Comparison of ENCODE assay signal across 8 cellular contexts in the genomic region with DNA sequence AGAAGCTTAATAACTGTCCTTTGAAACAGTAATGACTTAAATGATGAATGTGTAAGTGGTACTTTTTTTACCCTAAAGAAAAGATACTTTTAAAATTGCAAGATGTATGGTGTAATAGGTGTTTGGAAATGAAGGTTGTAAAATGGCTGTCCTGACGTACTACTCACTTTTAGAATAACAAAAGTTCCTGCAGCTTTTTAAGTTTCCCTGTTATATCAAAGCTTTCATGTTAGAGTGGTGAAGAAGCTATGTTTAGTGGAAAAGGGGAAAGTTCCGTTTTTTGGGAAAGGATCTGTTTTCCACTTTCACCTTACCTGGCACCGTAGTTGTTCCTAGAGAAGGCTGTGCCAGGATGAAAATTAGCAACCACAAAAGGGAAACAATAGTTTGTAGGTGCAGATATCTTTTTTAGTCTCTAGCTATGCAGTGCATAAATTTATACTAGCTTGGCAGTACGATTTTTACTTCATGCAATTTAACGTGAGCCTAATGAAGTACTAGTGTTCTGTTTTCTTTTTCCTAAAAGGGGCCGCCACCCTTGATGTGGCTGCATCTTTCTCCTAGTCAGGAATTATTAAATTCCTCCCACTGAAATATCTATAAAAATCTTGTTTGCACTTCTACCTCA. TPM values are rescaled to one million over a fixed set of nuclear protein-coding genes. Genes with fewer than 3 reads are reported as not detected.
A peak's percentile ranks its signal among the peaks of the same experiment; 100 is the strongest.
DNase-seq lines count a peak whose midpoint lies in the region; ATAC-seq and TF ChIP-seq lines count a peak whose summit lies in the region.

No MANE protein-coding gene starts in this region.

- 10 to 14% methylated on average over 6 of the region's 6 CpGs for WGBS in esophagus squamous epithelium, 2 donors

- peaks cover 8 to 55% (median 16%) of the 10 kb centered on the region in 3 donors for H3K4me1 ChIP-seq in esophagus squamous epithelium

- TF ChIP-seq CTCF in GM12865 (IDR thresholded peaks at IDR 0.05; ENCODE audit: insufficient read depth, low read depth, low read length, missing control alignments) = no peak
- TF ChIP-seq CTCF in RWPE1 (conservative IDR thresholded peaks at IDR 0.05; ENCODE audit: low read depth) = no peak
- TF ChIP-seq CTCF in esophagus squamous epithelium (IDR thresholded peaks at IDR 0.05) = no peak
- no peak for TF ChIP-seq CTCF in omental fat pad (IDR thresholded peaks at IDR 0.05)

- intact Hi-C loops in esophagus squamous epithelium (cut with DNase I) = no loop called here

- no peak for TF ChIP-seq POLR2A in esophagus squamous epithelium (IDR thresholded peaks at IDR 0.05)

- H3K27me3 ChIP-seq in esophagus squamous epithelium = no peaks in the 10 kb centered on the region

- ATAC-seq in omental fat pad (ENCODE audit: low FRiP score) = no peak

- H3K27ac ChIP-seq in RWPE1 (no peak overlapping the region), esophagus squamous epithelium (peak overlapping the region; percentile 97 to 99 (median 98))

- DNase-seq in GM12865 (ENCODE audit: low read depth) = no peak
- DNase-seq in RWPE1 (ENCODE audit: low spot score) = peak; percentile 21
- DNase-seq in esophagus squamous epithelium (lab: John Stamatoyannopoulos, UW) = no peak
- DNase-seq in putamen (ENCODE audit: low spot score) = peak; percentile 12
- DNase-seq in RPMI8226 = no peak
- no peak for DNase-seq in iPS-NIHi7 (ENCODE audit: extremely low spot score)
- no peak for DNase-seq in omental fat pad (ENCODE audit: low spot score)
- no peak for DNase-seq in SW480 (ENCODE audit: low spot score)

- no peaks in the 10 kb centered on the region for H3K9me3 ChIP-seq in esophagus squamous epithelium

- no peaks in the 10 kb centered on the region for H3K36me3 ChIP-seq in esophagus squamous epithelium

- CTCF ChIA-PET in RWPE1 (lab: Yijun Ruan, JAX) = interaction anchor here (0.5 to 2.1 kb wide), 8 partner anchors 19 to 498 kb away, joined by 3 to 8 read pairs (median 4); partner anchors contain the start of genes MRPS27 and PTCD2

- POLR2A ChIA-PET in RWPE1 (lab: Yijun Ruan, JAX; ENCODE audit: low non-redundant PET) = interaction anchor here (1.4 kb wide), 1 partner anchor 31 kb away, joined by 4 read pairs; no protein-coding TSS in a partner anchor

- peak overlapping the region; percentile 84 for H3K4me3 ChIP-seq in GM12865 (ENCODE audit: low read depth, low read length)
- peak overlapping the region; percentile 70 to 97 (median 80) for H3K4me3 ChIP-seq in esophagus squamous epithelium

RNA-seq across cellular contexts. Expression of gene TNPO1, which starts 1.3 kb away (rescaled TPM):
- total RNA-seq in esophagus squamous epithelium = 10 to 100 TPM; 49.1 to 90.6 (median 78.0) TPM
- 100 to 1,000 TPM in 2 of 4 donors, 10 to 100 TPM in 2; 74.6 to 123 (median 99.6) TPM for total RNA-seq in omental fat pad

Comparison
In these comparisons a context has a peak if more than half of its experiments do, and no peak if none do; other contexts are left out.
1. DNase-seq: peak in RWPE1 (single experiment) and putamen (single experiment); none in GM12865 (single experiment), esophagus squamous epithelium (single experiment), RPMI8226 (single experiment), iPS-NIHi7 (single experiment), omental fat pad (single experiment) and SW480 (single experiment).